2 cellular contexts compared by ENCODE assay signal in genomic region chr20:18973499-18974173, GRCh38.
TF ChIP-seq lines count a peak whose summit lies in the region.

No MANE protein-coding gene starts in this region.

TF ChIP-seq in liver, 16 proteins besides CTCF, POLR2A, EP300 and RAD21:
- TF ChIP-seq MAX (IDR thresholded peaks at IDR 0.05) (no peak), FOXA2 (IDR thresholded peaks at IDR 0.05) (no peak), EGR1 (IDR thresholded peaks at IDR 0.05; ENCODE audit: low read depth in 2 of 2) (no peak), SP1 (IDR thresholded peaks at IDR 0.05) (peak; percentile 15), REST (IDR thresholded peaks at IDR 0.05) (no peak), HNF4A (conservative IDR thresholded peaks at IDR 0.05) (no peak), HNF4G (IDR thresholded peaks at IDR 0.05) (no peak), ATF3 (IDR thresholded peaks at IDR 0.05) (no peak), JUND (IDR thresholded peaks at IDR 0.05) (no peak), NR2F2 (IDR thresholded peaks at IDR 0.05) (peak; percentile 95), FOXA1 (IDR thresholded peaks at IDR 0.05) (no peak), GABPA (IDR thresholded peaks at IDR 0.05 in 1 of 2, conservative IDR thresholded peaks at IDR 0.05 in 1 of 2) (no peak), YY1 (IDR thresholded peaks at IDR 0.05) (no peak), TAF1 (conservative IDR thresholded peaks at IDR 0.05) (no peak), RXRA (IDR thresholded peaks at IDR 0.05) (peak; percentile 22 to 30), ZBTB33 (IDR thresholded peaks at IDR 0.05) (no peak)

TF ChIP-seq in HepG2, 621 proteins besides CTCF, POLR2A, EP300 and RAD21:
- TF ChIP-seq TERF1 (CRISPR knock-in tag; IDR thresholded peaks at IDR 0.05) (no peak), SETDB1 (CRISPR knock-in tag; IDR thresholded peaks at IDR 0.05; ENCODE audit: borderline replicate concordance) (no peak), GLMP (CRISPR knock-in tag; IDR thresholded peaks at IDR 0.05; ENCODE audit: borderline replicate concordance) (no peak), TMF1 (CRISPR knock-in tag; IDR thresholded peaks at IDR 0.05; ENCODE audit: low read depth) (no peak), ZBTB43 (CRISPR knock-in tag; conservative IDR thresholded peaks at IDR 0.05) (no peak), RBFOX2 (IDR thresholded peaks at IDR 0.05; ENCODE audit: low read depth, low read length) (no peak)
